Comparison of ENCODE assay signal across 1 cellular context in genomic region chr15:76931397-76932089, GRCh38.
TF ChIP-seq lines count a peak whose summit lies in the region.

Gene RCN2 (plus strand): TSS chr15:76931749. CDS start chr15:76931842, 93 bp downstream.

TF ChIP-seq in H1, 55 proteins besides CTCF, POLR2A, EP300 and RAD21:
- no peak for TF ChIP-seq POU5F1 (IDR thresholded peaks at IDR 0.05; ENCODE audit: low read depth, low read length)
- TF ChIP-seq GABPA (IDR thresholded peaks at IDR 0.05; ENCODE audit: borderline replicate concordance, insufficient read depth, low read length): peak; percentile 43; the same call in 1 of the 2 replicates
- TF ChIP-seq YY1 (IDR thresholded peaks at IDR 0.05; ENCODE audit: low read depth, low read length): no peak; the same call in 1 of the 2 replicates
- peak; percentile 73 for TF ChIP-seq TBP (IDR thresholded peaks at IDR 0.05; ENCODE audit: low read depth, low read length)
- TF ChIP-seq USF2 (IDR thresholded peaks at IDR 0.05; ENCODE audit: low read length): no peak
- peak; percentile 84 for TF ChIP-seq TAF1 (IDR thresholded peaks at IDR 0.05; ENCODE audit: low read depth, low read length)
- TF ChIP-seq TCF12 (IDR thresholded peaks at IDR 0.05; ENCODE audit: low read depth, low read length): no peak
- peak in 1 of 2 experiments; percentile 15; a peak in 1 of 4 replicates for TF ChIP-seq SIN3A (conservative IDR thresholded peaks at IDR 0.05 in 1 of 2, IDR thresholded peaks at IDR 0.05 in 1 of 2; ENCODE audit: low read depth in 1 of 2, low read length in 2 of 2)
- no peak for TF ChIP-seq RXRA (IDR thresholded peaks at IDR 0.05; ENCODE audit: insufficient read depth, low read depth, low read length)
- peak; percentile 84 for TF ChIP-seq POLR2AphosphoS5 (IDR thresholded peaks at IDR 0.05; ENCODE audit: low read depth, low read length)
- TF ChIP-seq CTBP2 (IDR thresholded peaks at IDR 0.05; ENCODE audit: borderline replicate concordance, insufficient read depth, insufficient read length, low read length): no peak
- TF ChIP-seq TAF7 (optimal IDR thresholded peaks at IDR 0.05; ENCODE audit: borderline replicate concordance, low read depth, low read length): peak; percentile 51
- no peak for TF ChIP-seq JUN (IDR thresholded peaks at IDR 0.05; ENCODE audit: low read depth, low read length)
- TF ChIP-seq HDAC2 (IDR thresholded peaks at IDR 0.05; ENCODE audit: borderline replicate concordance in 1 of 2, low read depth in 2 of 2, low read length in 2 of 2): no peak
- no peak for TF ChIP-seq JUND (IDR thresholded peaks at IDR 0.05; ENCODE audit: low read length)
- no peak for TF ChIP-seq SIRT6 (IDR thresholded peaks at IDR 0.05; ENCODE audit: low read length)
- no peak for TF ChIP-seq BRCA1 (IDR thresholded peaks at IDR 0.05; ENCODE audit: low read depth, low read length)
- TF ChIP-seq KDM4A (IDR thresholded peaks at IDR 0.05; ENCODE audit: low read depth, low read length, severe bottlenecking): peak; percentile 78
- TF ChIP-seq SIX5 (IDR thresholded peaks at IDR 0.05; ENCODE audit: low read depth, low read length): no peak
- TF ChIP-seq FOSL1 (IDR thresholded peaks at IDR 0.05; ENCODE audit: insufficient read depth, low read depth, low read length): no peak
- TF ChIP-seq SAP30 (IDR thresholded peaks at IDR 0.05; ENCODE audit: insufficient read depth, insufficient replicate concordance, low read length): no peak
- TF ChIP-seq SUZ12 (IDR thresholded peaks at IDR 0.05; ENCODE audit: low read length): no peak
- no peak for TF ChIP-seq SRF (IDR thresholded peaks at IDR 0.05; ENCODE audit: low read depth, low read length)
- no peak for TF ChIP-seq CHD7 (IDR thresholded peaks at IDR 0.05; ENCODE audit: insufficient replicate concordance, low read length)
- TF ChIP-seq NANOG (IDR thresholded peaks at IDR 0.05; ENCODE audit: insufficient read depth, low read depth, low read length, poor library complexity, severe bottlenecking): no peak
- no peak for TF ChIP-seq EGR1 (IDR thresholded peaks at IDR 0.05; ENCODE audit: borderline replicate concordance, low read depth, low read length)
- no peak for TF ChIP-seq MAFK (IDR thresholded peaks at IDR 0.05; ENCODE audit: low read depth, low read length)
- no peak for TF ChIP-seq RNF2 (IDR thresholded peaks at IDR 0.05; ENCODE audit: borderline replicate concordance, low read depth, low read length, missing control alignments, poor library complexity, severe bottlenecking)
- peak; percentile 84; the same call in 1 of the 2 replicates for TF ChIP-seq SP1 (IDR thresholded peaks at IDR 0.05; ENCODE audit: low read depth, low read length)
- TF ChIP-seq RFX5 (IDR thresholded peaks at IDR 0.05; ENCODE audit: borderline replicate concordance, low read depth, low read length): no peak
- TF ChIP-seq PHF8 (conservative IDR thresholded peaks at IDR 0.05; ENCODE audit: low read depth, low read length): peak; percentile 91
- no peak for TF ChIP-seq SP4 (IDR thresholded peaks at IDR 0.05; ENCODE audit: low read length)
- TF ChIP-seq CHD1 (IDR thresholded peaks at IDR 0.05; ENCODE audit: low read depth, low read length): no peak
- peak; percentile 52; the same call in 1 of the 2 replicates for TF ChIP-seq CREB1 (IDR thresholded peaks at IDR 0.05)
- 0 out of 2 replicates have a peak, but pooled peaks have one; percentile 42 for TF ChIP-seq CHD2 (IDR thresholded peaks at IDR 0.05; ENCODE audit: low read length)
- TF ChIP-seq TEAD4 (IDR thresholded peaks at IDR 0.05; ENCODE audit: low read depth, low read length): 0 out of 2 replicates have a peak, but pooled peaks have one; percentile 5
- no peak for TF ChIP-seq NRF1 (IDR thresholded peaks at IDR 0.05; ENCODE audit: low read depth, low read length)
- TF ChIP-seq BCL11A (IDR thresholded peaks at IDR 0.05; ENCODE audit: low read depth in 2 of 2, low read length in 2 of 2): no peak
- TF ChIP-seq SP2 (IDR thresholded peaks at IDR 0.05; ENCODE audit: low read length): peak; percentile 28; the same call in 1 of the 2 replicates
- no peak for TF ChIP-seq ZNF274 (IDR thresholded peaks at IDR 0.05; ENCODE audit: borderline replicate concordance, extremely low read depth, low read length)
- TF ChIP-seq CBX8 (IDR thresholded peaks at IDR 0.05; ENCODE audit: borderline replicate concordance, low read depth, low read length): no peak
- no peak for TF ChIP-seq KDM5A (IDR thresholded peaks at IDR 0.05; ENCODE audit: low read length)
- peak; percentile 53 for TF ChIP-seq ASH2L (IDR thresholded peaks at IDR 0.05; ENCODE audit: low read length)
- peak; percentile 28; the same call in 1 of the 2 replicates for TF ChIP-seq RBBP5 (IDR thresholded peaks at IDR 0.05; ENCODE audit: borderline replicate concordance, low read depth, low read length)
- TF ChIP-seq ATF2 (IDR thresholded peaks at IDR 0.05; ENCODE audit: low read length): no peak
- no peak for TF ChIP-seq GTF2F1 (IDR thresholded peaks at IDR 0.05; ENCODE audit: borderline replicate concordance, low read depth, low read length)
- no peak for TF ChIP-seq KDM1A (IDR thresholded peaks at IDR 0.05; ENCODE audit: borderline replicate concordance, low read length)
- no peak for TF ChIP-seq CEBPB (IDR thresholded peaks at IDR 0.05; ENCODE audit: low read depth, low read length)
- TF ChIP-seq E2F6 (IDR thresholded peaks at IDR 0.05): no peak; the same call in 1 of the 2 replicates
- TF ChIP-seq CBX5 (IDR thresholded peaks at IDR 0.05; ENCODE audit: low read depth, low read length): no peak
- no peak for TF ChIP-seq EZH2 (IDR thresholded peaks at IDR 0.05; ENCODE audit: low read depth, low read length, severe bottlenecking)
- no peak for TF ChIP-seq ATF3 (IDR thresholded peaks at IDR 0.05; ENCODE audit: insufficient read depth, low read depth, low read length)
- peak; percentile 31; the same call in 1 of the 2 replicates for TF ChIP-seq MAX (IDR thresholded peaks at IDR 0.05)
- TF ChIP-seq HDAC6 (IDR thresholded peaks at IDR 0.05; ENCODE audit: low read depth, low read length): no peak
- no peak for TF ChIP-seq BACH1 (IDR thresholded peaks at IDR 0.05; ENCODE audit: low read length)
